Comparison of ENCODE assay signal across 11 cellular contexts in genomic region chr6:13415276-13415675, GRCh38.
"Had no signal": no experiment of that assay in that cellular context is flagged by ENCODE, and none has a peak within 500 bp of the region (broad histone marks: within the 10 kb centered on the region; RNA-seq: fewer than 3 reads in every experiment).

No MANE protein-coding gene starts in this region.

- H3K27ac ChIP-seq: hepatocyte, parathyroid adenoma had no signal

- H3K36me3 ChIP-seq: gastroesophageal sphincter, transverse colon had no signal

- H3K9me3 ChIP-seq: gastroesophageal sphincter, transverse colon had no signal

- ATAC-seq: gastroesophageal sphincter had no signal

- H3K4me3 ChIP-seq: gastroesophageal sphincter, hepatocyte, transverse colon had no signal

- H3K27me3 ChIP-seq: gastroesophageal sphincter, hepatocyte, transverse colon had no signal

- H2AFZ ChIP-seq: hepatocyte, parathyroid adenoma had no signal

- H3K79me2 ChIP-seq: hepatocyte had no signal

- H3K9ac ChIP-seq: parathyroid adenoma had no signal

- DNase-seq: activated CD4-positive, alpha-beta T cell treated with anti-CD3 and anti-CD28 coated beads, Interleukin-2, amount 50 U/mL, for 1 hour; activated gamma-delta T cell; activated T-cell treated with anti-CD3 and anti-CD28 coated beads, Interleukin-2, amount 50 U/mL, for 48 hours; effector CD8-positive, alpha-beta T cell; retina; small intestine; T-helper 2 cell; transverse colon had no signal

- H3K4me2 ChIP-seq: hepatocyte had no signal
